ENCODE assay signal across 10 cellular contexts in the genomic region with DNA sequence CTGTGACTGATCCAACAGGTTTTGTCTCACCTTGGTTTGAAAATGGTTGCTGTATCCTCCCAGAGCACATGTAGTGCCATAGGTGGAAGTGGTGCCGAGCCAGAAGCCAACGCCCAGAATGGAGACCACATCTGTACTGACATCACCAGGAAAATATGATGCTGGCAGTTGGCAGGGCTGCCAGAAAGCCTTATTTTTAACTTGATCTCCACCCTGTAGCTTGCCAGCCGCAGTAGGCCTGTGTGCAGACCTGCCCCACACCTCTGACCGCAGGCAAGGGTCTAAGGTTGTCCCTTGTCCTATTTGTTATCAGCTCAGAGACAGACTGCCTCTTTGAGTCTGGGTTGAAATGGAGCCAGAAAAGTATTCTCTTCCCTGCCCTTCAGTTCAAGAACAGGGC.
DNase-seq lines count a peak whose midpoint lies in the region; ATAC-seq and TF ChIP-seq lines count a peak whose summit lies in the region.
"Had no signal": no experiment of that assay in that cellular context is flagged by ENCODE, and none has a peak within 500 bp of the region (broad histone marks: within the 10 kb centered on the region; RNA-seq: fewer than 3 reads in every experiment).

No MANE protein-coding gene starts in this region.

- H3K36me3 ChIP-seq in muscle layer of duodenum (ENCODE audit: control insufficient read depth in 1 of 2, insufficient read depth in 2 of 2, low read length in 2 of 2) (peaks cover 0 to 11% of the 10 kb centered on the region in 2 donors), A673 (ENCODE audit: insufficient read depth, low read length, poor library complexity, severe bottlenecking) (peaks cover 7% of the 10 kb centered on the region)

- intact Hi-C loops in dorsolateral prefrontal cortex (cut with DNase I) (no loop called here), A673 (cut with micrococcal nuclease; ENCODE audit: unreplicated experiment) (no loop called here)

- H3K4me1 ChIP-seq in muscle layer of duodenum (ENCODE audit: control insufficient read depth in 1 of 2, insufficient read depth in 2 of 2, low read length in 2 of 2) (peaks cover 70 to 91% of the 10 kb centered on the region in 2 donors), A673 (ENCODE audit: insufficient read depth, low read length, poor library complexity, severe bottlenecking) (peaks cover 40% of the 10 kb centered on the region)

- H3K9me3 ChIP-seq in muscle layer of duodenum (ENCODE audit: control insufficient read depth in 1 of 2, low read length in 2 of 2), result no peaks in the 10 kb centered on the region
- H3K9me3 ChIP-seq in A673 (ENCODE audit: low read depth, low read length, poor library complexity, severe bottlenecking), result no peaks in the 10 kb centered on the region

- H3K27ac ChIP-seq in dorsolateral prefrontal cortex (peak overlapping the region in 43 of 59 donors; percentile 1 to 66 (median 36)), muscle layer of duodenum (ENCODE audit: low read length) (peak overlapping the region; percentile 46), A673 (ENCODE audit: low read depth, low read length, poor library complexity, severe bottlenecking) (no peak overlapping the region)

- peak; percentile 40 for DNase-seq in stimulated activated CD4-positive, alpha-beta T cell treated with anti-CD3 and anti-CD28 coated beads, Interleukin-15, amount 100 ng/mL, for 24 hours
- no peak for DNase-seq in stimulated activated CD4-positive, alpha-beta T cell treated with anti-CD3 and anti-CD28 coated beads, Interleukin-1b, Interleukin-23, amount 100 ng/mL, for 48 hours
- DNase-seq in dorsolateral prefrontal cortex (no peak), dermis blood vessel endothelial cell (no peak), A673 (ENCODE audit: low spot score) (no peak)
- DNase-seq: SHP77 treated with DMSO at 0.1 percent for 48 hours; stimulated activated CD8-positive, alpha-beta memory T cell treated with anti-CD3 and anti-CD28 coated beads, Interleukin-4, amount 100 ng/mL, for 48 hours had no signal

- CTCF ChIA-PET in A673 (lab: Charles Lee), result no interaction called here

- no peak overlapping the region for H3K4me3 ChIP-seq in dorsolateral prefrontal cortex
- no peak overlapping the region for H3K4me3 ChIP-seq in muscle layer of duodenum (ENCODE audit: low read depth in 1 of 2, low read length in 2 of 2)
- H3K4me3 ChIP-seq in A673 (ENCODE audit: low read depth, low read length, poor library complexity, severe bottlenecking), result no peak overlapping the region

- no TSS peak for BruUV-seq in A673 (replicated peaks; lab: Mats Ljungman, UMichigan)

- POLR2A ChIA-PET in A673 (lab: Charles Lee; ENCODE audit: low non-redundant PET), result interaction anchor here (0.6 kb wide), 1 partner anchor 68 kb away, joined by 3 read pairs; no protein-coding TSS in a partner anchor

- TF ChIP-seq CTCF in dorsolateral prefrontal cortex (IDR thresholded peaks at IDR 0.05 in 54 of 56, conservative IDR thresholded peaks at IDR 0.05 in 2 of 56; ENCODE audit: low read depth in 1 of 56, partially characterized antibody in 56 of 56) (no peak), A673 (conservative IDR thresholded peaks at IDR 0.05; ENCODE audit: low read depth, low read length) (no peak)

- no peak for ATAC-seq in GM21528 (IDR thresholded peaks at IDR 0.05; ENCODE audit: low FRiP score, unreplicated experiment)
- no peak for ATAC-seq in HG02938 (IDR thresholded peaks at IDR 0.05; ENCODE audit: unreplicated experiment)

- no peaks in the 10 kb centered on the region for H3K27me3 ChIP-seq in dorsolateral prefrontal cortex
- no peaks in the 10 kb centered on the region for H3K27me3 ChIP-seq in muscle layer of duodenum (ENCODE audit: low read depth, low read length)
- H3K27me3 ChIP-seq in A673 (replicated peaks; ENCODE audit: insufficient read depth, low read depth, low read length, poor library complexity), result no peaks in the 10 kb centered on the region
